22 cellular contexts compared by ENCODE assay signal in genomic region chr7:23266918-23267317, GRCh38. TPM values are rescaled to one million over a fixed set of nuclear protein-coding genes. Genes with fewer than 3 reads are reported as not detected.
DNase-seq lines count a peak whose midpoint lies in the region; TF ChIP-seq lines count a peak whose summit lies in the region.
"Had no signal": no experiment of that assay in that cellular context is flagged by ENCODE, and none has a peak within 500 bp of the region (broad histone marks: within the 10 kb centered on the region; RNA-seq: fewer than 3 reads in every experiment).

No MANE protein-coding gene starts in this region.

- H3K36me3 Mint-ChIP-seq in endodermal cell (ENCODE audit: low read depth) = no peaks in the 10 kb centered on the region
- H3K36me3 Mint-ChIP-seq: CD14-positive monocyte had no signal

- no peaks in the 10 kb centered on the region for H3K9me3 Mint-ChIP-seq in endodermal cell
- H3K9me3 Mint-ChIP-seq: CD4-positive, alpha-beta T cell; CD8-positive, alpha-beta memory T cell; GM23338; H9; HFFc6 had no signal

- H3K4me3 ChIP-seq in HEK293 (ENCODE audit: low read depth, low read length) (no peak overlapping the region), NT2/D1 (ENCODE audit: insufficient read length, low read depth) (no peak overlapping the region), endodermal cell (ENCODE audit: low read length) (no peak overlapping the region)
- H3K4me3 ChIP-seq: A549; BLaER1 treated with 17β-estradiol and CSF1 and Interleukin-3, amounts not matched to agents 10 nM and 100 nM; GM12878; GM23338 had no signal

- no peak overlapping the region for H3K4me3 Mint-ChIP-seq in endodermal cell
- H3K4me3 Mint-ChIP-seq: CD14-positive monocyte; CD4-positive, alpha-beta T cell; GM23338; H9; HFFc6 had no signal

- no peak overlapping the region for H3K27ac ChIP-seq in HEK293 (ENCODE audit: extremely low read depth, low read depth, low read length)
- H3K27ac ChIP-seq in endodermal cell (ENCODE audit: low read depth, low read length) = no peak overlapping the region
- H3K27ac ChIP-seq: A549; BLaER1 treated with 17β-estradiol and CSF1 and Interleukin-3, amounts not matched to agents 10 nM and 100 nM had no signal

- H3K27me3 Mint-ChIP-seq in endodermal cell (ENCODE audit: insufficient read depth) = no peaks in the 10 kb centered on the region

- CTCF ChIA-PET in HEK293 (lab: Yijun Ruan, JAX) = no interaction called here

- H3K4me1 ChIP-seq in HEK293 (ENCODE audit: control insufficient read depth, insufficient read depth, low read length) = no peaks in the 10 kb centered on the region
- no peaks in the 10 kb centered on the region for H3K4me1 ChIP-seq in NT2/D1 (ENCODE audit: insufficient read depth, insufficient read length)
- no peaks in the 10 kb centered on the region for H3K4me1 ChIP-seq in endodermal cell (ENCODE audit: control insufficient read depth, insufficient read depth, low read length)
- H3K4me1 ChIP-seq: A549, BE2C had no signal

- TF ChIP-seq CTCF in HEK293 (tag by site-specific recombination; IDR thresholded peaks at IDR 0.05) (no peak), endodermal cell (conservative IDR thresholded peaks at IDR 0.05) (no peak)

- DNase-seq in NT2/D1 (ENCODE audit: low read depth, low spot score) (no peak), endodermal cell (peak; percentile 17), DMS53 (lab: John Stamatoyannopoulos, UW) (no peak), NCI-H1048 (lab: John Stamatoyannopoulos, UW) (no peak), NCI-H345 treated with DMSO at 0.1 percent for 48 hours (lab: John Stamatoyannopoulos, UW; ENCODE audit: unreplicated experiment) (no peak)
- DNase-seq: 8988T; ACHN; AML-193; BE2C; CD4-positive, alpha-beta T cell; CD8-positive, alpha-beta memory T cell; DMS 273 treated with DMSO at 0.1 percent for 48 hours; DND-41; GDM1; H9; HFFc6 had no signal

- WGBS in endodermal cell (ENCODE audit: insufficient coverage in 1 of 2, insufficient read length in 1 of 2), 2 experiments = 96% methylated on average over 2 of the region's 2 CpGs; no CpG with 5 or more reads in 1 of the 2 experiments

- H3K9ac ChIP-seq in NT2/D1 (ENCODE audit: insufficient read length, low read depth) = peak overlapping the region; percentile 34
- no peak overlapping the region for H3K9ac ChIP-seq in endodermal cell (ENCODE audit: extremely low read depth, low read length, poor library complexity, severe bottlenecking)
- H3K9ac ChIP-seq: BLaER1 treated with 17β-estradiol and CSF1 and Interleukin-3, amounts not matched to agents 10 nM and 100 nM had no signal

- H3K9me3 ChIP-seq in HEK293 (ENCODE audit: control insufficient read depth, insufficient read depth, low read depth, low read length) (no peaks in the 10 kb centered on the region), NT2/D1 (ENCODE audit: insufficient read depth, low read length) (no peaks in the 10 kb centered on the region; the same call in 1 of the 2 replicates), endodermal cell (ENCODE audit: control insufficient read depth, low read length) (no peaks in the 10 kb centered on the region)
- H3K9me3 ChIP-seq: A549; BE2C; BLaER1 treated with 17β-estradiol and CSF1 and Interleukin-3, amounts not matched to agents 10 nM and 100 nM had no signal

- POLR2A ChIA-PET in HEK293 (lab: Yijun Ruan, JAX) = no interaction called here

- H3K36me3 ChIP-seq in HEK293 (ENCODE audit: control insufficient read depth in 2 of 2, insufficient read depth in 1 of 2, low read length in 2 of 2) (no peaks in the 10 kb centered on the region; a peak in 1 of 3 replicates), NT2/D1 (ENCODE audit: insufficient read depth, insufficient read length, low read length) (no peaks in the 10 kb centered on the region), endodermal cell (ENCODE audit: control insufficient read depth, insufficient read depth, low read length) (no peaks in the 10 kb centered on the region)
- H3K36me3 ChIP-seq: BE2C had no signal

- H3K4me1 Mint-ChIP-seq in endodermal cell = no peaks in the 10 kb centered on the region
- H3K4me1 Mint-ChIP-seq: CD14-positive monocyte; CD8-positive, alpha-beta memory T cell had no signal

- H3K27me3 ChIP-seq in NT2/D1 (ENCODE audit: insufficient read depth, insufficient read length) (no peaks in the 10 kb centered on the region), endodermal cell (ENCODE audit: control insufficient read depth, insufficient read depth, low read length, poor library complexity, severe bottlenecking) (no peaks in the 10 kb centered on the region)
- H3K27me3 ChIP-seq: BLaER1 treated with 17β-estradiol and CSF1 and Interleukin-3, amounts not matched to agents 10 nM and 100 nM had no signal

- H3K27ac Mint-ChIP-seq in endodermal cell = no peak overlapping the region
- H3K27ac Mint-ChIP-seq: CD14-positive monocyte; CD4-positive, alpha-beta T cell; CD8-positive, alpha-beta memory T cell; GM23338; H9; HFFc6 had no signal

TF ChIP-seq in HEK293, 187 proteins besides CTCF, POLR2A, EP300 and RAD21:
- TF ChIP-seq ZNF449 (tag by site-specific recombination; IDR thresholded peaks at IDR 0.05) (peak; percentile 60), FEZF1 (tag by site-specific recombination; IDR thresholded peaks at IDR 0.05) (no peak)
TF ChIP-seq in HEK293: peak in this region for 1.

RNA-seq across cellular contexts. Expression of gene GPNMB, which starts 20.3 kb away (rescaled TPM):
- 1 to 10 TPM in 1 of 2 donors, under 1 TPM in 1; 0.99 to 1.1 TPM for total RNA-seq in endodermal cell
- polyA plus RNA-seq in endodermal cell (2013, experiment 1 of 2) = 0.07 TPM
- 0.29 TPM for polyA plus RNA-seq in endodermal cell (2013, experiment 2 of 2)
- total RNA-seq: CD4-positive, alpha-beta T cell had no signal
- polyA plus RNA-seq: CD8-positive, alpha-beta memory T cell had no signal

RNA-seq across cellular contexts. Expression of gene MALSU1, which starts 32.2 kb away (rescaled TPM):
- total RNA-seq in endodermal cell = 10 to 100 TPM; 73.5 to 87.4 TPM
- 69.1 TPM for polyA plus RNA-seq in endodermal cell (2013, experiment 1 of 2)
- polyA plus RNA-seq in endodermal cell (2013, experiment 2 of 2) = 64.2 TPM
